In the genomic region with DNA sequence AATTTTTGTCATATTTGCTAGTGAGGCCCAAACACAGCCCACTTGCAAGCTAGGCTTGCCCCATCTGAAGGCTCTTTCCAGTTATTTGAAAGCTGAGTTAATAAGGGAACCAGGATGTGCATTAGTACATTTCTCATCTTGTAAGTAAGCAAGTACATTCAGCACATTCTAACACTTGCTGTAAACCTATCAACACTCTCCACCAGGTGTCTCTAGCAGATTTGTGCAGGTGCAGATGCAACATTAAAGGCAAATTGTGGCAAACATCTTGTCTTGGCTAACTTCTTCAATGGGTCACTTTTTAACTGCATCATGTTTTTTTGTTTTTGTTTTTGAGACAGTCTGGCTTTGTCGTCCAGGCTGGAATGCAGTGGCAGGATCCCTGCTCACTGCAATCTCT, we compare ENCODE assay signal across 8 cellular contexts. TPM values are rescaled to one million over a fixed set of nuclear protein-coding genes. Genes with fewer than 3 reads are reported as not detected.
DNase-seq lines count a peak whose midpoint lies in the region; ATAC-seq and TF ChIP-seq lines count a peak whose summit lies in the region.

No MANE protein-coding gene starts in this region.

- no peak overlapping the region for H3K27ac Mint-ChIP-seq in activated T-cell treated with anti-CD3 and anti-CD28 coated beads, Interleukin-2, amount 50 U/mL, for 72 hours
- H3K27ac Mint-ChIP-seq in activated T-cell treated with anti-CD3 and anti-CD28 coated beads, Interleukin-2, amount 50 U/mL, for 24 hours, result no peak overlapping the region
- H3K27ac Mint-ChIP-seq in effector memory CD8-positive, alpha-beta T cell, result no peak overlapping the region
- H3K27ac Mint-ChIP-seq in nephron progenitor cell, result no peak overlapping the region

- H3K4me1 Mint-ChIP-seq in activated T-cell treated with anti-CD3 and anti-CD28 coated beads, Interleukin-2, amount 50 U/mL, for 72 hours (ENCODE audit: low read depth), result peaks cover 5% of the 10 kb centered on the region
- peaks cover 4% of the 10 kb centered on the region for H3K4me1 Mint-ChIP-seq in activated T-cell treated with anti-CD3 and anti-CD28 coated beads, Interleukin-2, amount 50 U/mL, for 24 hours (ENCODE audit: low read depth)
- H3K4me1 Mint-ChIP-seq in effector memory CD8-positive, alpha-beta T cell (ENCODE audit: low read depth in 2 of 2), result peaks cover 0 to 3% of the 10 kb centered on the region in 2 donors
- no peaks in the 10 kb centered on the region for H3K4me1 Mint-ChIP-seq in nephron progenitor cell

- H3K9me3 Mint-ChIP-seq in activated T-cell treated with anti-CD3 and anti-CD28 coated beads, Interleukin-2, amount 50 U/mL, for 72 hours, result no peaks in the 10 kb centered on the region
- H3K9me3 Mint-ChIP-seq in activated T-cell treated with anti-CD3 and anti-CD28 coated beads, Interleukin-2, amount 50 U/mL, for 24 hours, result no peaks in the 10 kb centered on the region
- H3K9me3 Mint-ChIP-seq in effector memory CD8-positive, alpha-beta T cell, result no peaks in the 10 kb centered on the region
- no peaks in the 10 kb centered on the region for H3K9me3 Mint-ChIP-seq in nephron progenitor cell

- no peak overlapping the region for H3K4me3 Mint-ChIP-seq in activated T-cell treated with anti-CD3 and anti-CD28 coated beads, Interleukin-2, amount 50 U/mL, for 72 hours
- H3K4me3 Mint-ChIP-seq in activated T-cell treated with anti-CD3 and anti-CD28 coated beads, Interleukin-2, amount 50 U/mL, for 24 hours, result no peak overlapping the region
- no peak overlapping the region for H3K4me3 Mint-ChIP-seq in effector memory CD8-positive, alpha-beta T cell
- H3K4me3 Mint-ChIP-seq in nephron progenitor cell, result no peak overlapping the region

- peak; percentile 74 to 81 for ATAC-seq in activated T-cell treated with anti-CD3 and anti-CD28 coated beads, Interleukin-2, amount 50 U/mL, for 72 hours (replicated peaks in 1 of 2)
- ATAC-seq in GM21515 (IDR thresholded peaks at IDR 0.05; ENCODE audit: unreplicated experiment) (peak; percentile 93), omental fat pad (ENCODE audit: low FRiP score) (no peak)
- peak; percentile 82 for ATAC-seq in effector memory CD8-positive, alpha-beta T cell (replicated peaks)

- TF ChIP-seq CTCF in nephron progenitor cell (IDR thresholded peaks at IDR 0.05), result peak; percentile 15
- no peak for TF ChIP-seq CTCF in omental fat pad (IDR thresholded peaks at IDR 0.05)

- DNase-seq in activated T-cell treated with anti-CD3 and anti-CD28 coated beads, Interleukin-2, amount 50 U/mL, for 72 hours, result peak; percentile 14 to 25
- DNase-seq in activated T-cell treated with anti-CD3 and anti-CD28 coated beads, Interleukin-2, amount 50 U/mL, for 24 hours, result no peak
- peak; percentile 66 for DNase-seq in Jurkat, Clone E6-1 (ENCODE audit: low read depth, low spot score)
- peak; percentile 61 for DNase-seq in RKO (ENCODE audit: low spot score)
- peak; percentile 36 to 40 (median 37) for DNase-seq in effector memory CD8-positive, alpha-beta T cell
- no peak for DNase-seq in nephron progenitor cell
- DNase-seq in omental fat pad (ENCODE audit: low spot score), result no peak

- H3K27me3 Mint-ChIP-seq in activated T-cell treated with anti-CD3 and anti-CD28 coated beads, Interleukin-2, amount 50 U/mL, for 72 hours (ENCODE audit: low read depth), result no peaks in the 10 kb centered on the region
- no peaks in the 10 kb centered on the region for H3K27me3 Mint-ChIP-seq in activated T-cell treated with anti-CD3 and anti-CD28 coated beads, Interleukin-2, amount 50 U/mL, for 24 hours
- H3K27me3 Mint-ChIP-seq in effector memory CD8-positive, alpha-beta T cell, result peaks cover 0 to 10% of the 10 kb centered on the region in 2 donors
- peaks cover 8% of the 10 kb centered on the region for H3K27me3 Mint-ChIP-seq in nephron progenitor cell (ENCODE audit: low read depth, poor library complexity)

- no peak overlapping the region for H3K4me3 ChIP-seq in Jurkat, Clone E6-1 (ENCODE audit: low read length)

- no peaks in the 10 kb centered on the region for H3K36me3 Mint-ChIP-seq in activated T-cell treated with anti-CD3 and anti-CD28 coated beads, Interleukin-2, amount 50 U/mL, for 72 hours (ENCODE audit: insufficient read depth in 2 of 2)
- no peaks in the 10 kb centered on the region for H3K36me3 Mint-ChIP-seq in activated T-cell treated with anti-CD3 and anti-CD28 coated beads, Interleukin-2, amount 50 U/mL, for 24 hours (ENCODE audit: low read depth)
- H3K36me3 Mint-ChIP-seq in effector memory CD8-positive, alpha-beta T cell (ENCODE audit: insufficient read depth), result no peaks in the 10 kb centered on the region
- H3K36me3 Mint-ChIP-seq in nephron progenitor cell (ENCODE audit: low read depth), result no peaks in the 10 kb centered on the region

RNA-seq across cellular contexts. Expression of a gene that starts 25.3 kb away (rescaled TPM):
- total RNA-seq in activated T-cell treated with anti-CD3 and anti-CD28 coated beads, Interleukin-2, amount 50 U/mL, for 72 hours, result 10 to 100 TPM; 51.9 to 57.8 TPM
- 16.8 TPM for polyA plus RNA-seq in Jurkat, Clone E6-1 (2012; ENCODE audit: insufficient read depth, insufficient read length)
- total RNA-seq in omental fat pad, result 100 to 1,000 TPM in 1 of 4 donors, 10 to 100 TPM in 3; 43.1 to 123 (median 60.5) TPM

RNA-seq across cellular contexts. Expression of a gene that starts 39.5 kb away (rescaled TPM):
- total RNA-seq in activated T-cell treated with anti-CD3 and anti-CD28 coated beads, Interleukin-2, amount 50 U/mL, for 72 hours, result 10 to 100 TPM; 19.4 TPM
- polyA plus RNA-seq in Jurkat, Clone E6-1 (2012; ENCODE audit: insufficient read depth, insufficient read length), result not detected
- total RNA-seq in omental fat pad, result 10 to 100 TPM; 11.6 to 30.4 (median 17.4) TPM

Comparison
In these comparisons a context has a peak if more than half of its experiments do, and no peak if none do; other contexts are left out.
1. DNase-seq: peak in activated T-cell treated with anti-CD3 and anti-CD28 coated beads, Interleukin-2, amount 50 U/mL, for 72 hours (2 of 2), Jurkat, Clone E6-1 (single experiment), RKO (single experiment) and effector memory CD8-positive, alpha-beta T cell (3 of 3); none in activated T-cell treated with anti-CD3 and anti-CD28 coated beads, Interleukin-2, amount 50 U/mL, for 24 hours (single experiment), nephron progenitor cell (single experiment) and omental fat pad (single experiment).